ENCODE assay signal across 16 cellular contexts in genomic region chr17:79540306-79540705, GRCh38.
DNase-seq lines count a peak whose midpoint lies in the region; TF ChIP-seq lines count a peak whose summit lies in the region.
"Had no signal": no experiment of that assay in that cellular context is flagged by ENCODE, and none has a peak within 500 bp of the region (broad histone marks: within the 10 kb centered on the region; RNA-seq: fewer than 3 reads in every experiment).

No MANE protein-coding gene starts in this region.

- no peak overlapping the region for H3K27ac Mint-ChIP-seq in chondrocyte (ENCODE audit: unreplicated experiment)
- H3K27ac Mint-ChIP-seq: GM23338, H9, HFFc6 had no signal

- H3K36me3 Mint-ChIP-seq in chondrocyte (ENCODE audit: low read depth): no peaks in the 10 kb centered on the region

- H3K27me3 Mint-ChIP-seq in chondrocyte (ENCODE audit: low read depth): peaks cover 25% of the 10 kb centered on the region

- H3K27ac ChIP-seq in BLaER1: no peak overlapping the region
- H3K27ac ChIP-seq: 22Rv1 had no signal

- H3K9me3 ChIP-seq in BLaER1: no peaks in the 10 kb centered on the region

- no peak overlapping the region for H3K4me3 Mint-ChIP-seq in chondrocyte (ENCODE audit: unreplicated experiment)
- H3K4me3 Mint-ChIP-seq: GM23338, H9, HFFc6 had no signal

- H3K4me1 Mint-ChIP-seq in chondrocyte (ENCODE audit: low read depth): no peaks in the 10 kb centered on the region
- H3K4me1 Mint-ChIP-seq: GM23338 had no signal

- H3K36me3 ChIP-seq in BLaER1: no peaks in the 10 kb centered on the region

- no peak for TF ChIP-seq CTCF in chondrocyte (IDR thresholded peaks at IDR 0.05)

- peak; percentile 75 for DNase-seq in chondrocyte (ENCODE audit: low spot score)
- DNase-seq in left kidney (ENCODE audit: low read depth, low spot score): peak; percentile 53
- peak; percentile 52 for DNase-seq in putamen (ENCODE audit: low spot score)
- no peak for DNase-seq in NCI-H69 (lab: John Stamatoyannopoulos, UW)
- no peak for DNase-seq in NCI-H1417 treated with DMSO at 0.1 percent for 48 hours (lab: John Stamatoyannopoulos, UW)
- no peak for DNase-seq in OCI-M1 (lab: John Stamatoyannopoulos, UW)
- no peak for DNase-seq in SW480 (ENCODE audit: low spot score)
- DNase-seq: Calu3, DMS 273 treated with DMSO at 0.1 percent for 48 hours, DMS79 treated with DMSO at 0.1 percent for 48 hours, EL, H9, HFFc6 had no signal

- no peaks in the 10 kb centered on the region for H3K9me3 Mint-ChIP-seq in chondrocyte (ENCODE audit: low read depth)
- H3K9me3 Mint-ChIP-seq: GM23338, H9 had no signal

- no peak overlapping the region for H3K4me3 ChIP-seq in BLaER1
- H3K4me3 ChIP-seq: GM23338 had no signal

- no peaks in the 10 kb centered on the region for H4K20me1 ChIP-seq in BLaER1

- H3K9ac ChIP-seq in BLaER1: no peak overlapping the region

- H3K4me1 ChIP-seq in BLaER1: peaks cover 38% of the 10 kb centered on the region

- H3K4me2 ChIP-seq in BLaER1: peak overlapping the region; percentile 9; the same call in 1 of the 2 replicates
- H3K4me2 ChIP-seq: GM23338 had no signal

- no peaks in the 10 kb centered on the region for H3K27me3 ChIP-seq in BLaER1

Comparison
In these comparisons a context has a peak if more than half of its experiments do, and no peak if none do; other contexts are left out.
1. DNase-seq: peak in chondrocyte (single experiment), left kidney (single experiment) and putamen (single experiment); none in NCI-H69 (single experiment), NCI-H1417 treated with DMSO at 0.1 percent for 48 hours (single experiment), OCI-M1 (single experiment) and SW480 (single experiment).